Comparison of ENCODE assay signal across 8 cellular contexts in genomic region chr17:61583242-61583641, GRCh38. TPM values are rescaled to one million over a fixed set of nuclear protein-coding genes. Genes with fewer than 3 reads are reported as not detected.
DNase-seq lines count a peak whose midpoint lies in the region; ATAC-seq and TF ChIP-seq lines count a peak whose summit lies in the region.

No MANE protein-coding gene starts in this region.

- H3K27me3 ChIP-seq in PC-9 (ENCODE audit: insufficient read depth, low read depth): no peaks in the 10 kb centered on the region

- H3K79me2 ChIP-seq in PC-9 (ENCODE audit: low read depth): no peaks in the 10 kb centered on the region

- H3K27ac Mint-ChIP-seq in activated naive CD4-positive, alpha-beta T cell treated with anti-CD3 and anti-CD28 coated beads, Interleukin-2, amount 10 ng/mL, durations not matched to agents 7 days and 5 days: no peak overlapping the region
- no peak overlapping the region for H3K27ac Mint-ChIP-seq in activated naive CD4-positive, alpha-beta T cell treated with anti-CD3 and anti-CD28 coated beads for 36 hours

- no peak overlapping the region for H3K4me3 ChIP-seq in HFF-Myc (replicated peaks; ENCODE audit: low read depth, low read length)
- no peak overlapping the region for H3K4me3 ChIP-seq in PC-9

- H4K20me1 ChIP-seq in PC-9 (ENCODE audit: insufficient read depth): no peaks in the 10 kb centered on the region

- no peak overlapping the region for H3K27ac ChIP-seq in PC-9

- TF ChIP-seq CTCF in HFF-Myc (IDR thresholded peaks at IDR 0.05; ENCODE audit: low read depth, low read length, missing control alignments) (peak; percentile 25), PC-9 (conservative IDR thresholded peaks at IDR 0.05) (peak; percentile 64)

- no peak for ATAC-seq in activated CD4-positive, CD25-positive, alpha-beta regulatory T cell treated with anti-CD3 and anti-CD28 coated beads, Interleukin-2, amount 50 U/mL, for 24 hours
- ATAC-seq in Right ventricle myocardium inferior: no peak

- no peaks in the 10 kb centered on the region for H3K36me3 ChIP-seq in PC-9 (ENCODE audit: low read depth)

- H3K4me3 Mint-ChIP-seq in activated naive CD4-positive, alpha-beta T cell treated with anti-CD3 and anti-CD28 coated beads, Interleukin-2, amount 10 ng/mL, durations not matched to agents 7 days and 5 days: no peak overlapping the region
- H3K4me3 Mint-ChIP-seq in activated naive CD4-positive, alpha-beta T cell treated with anti-CD3 and anti-CD28 coated beads for 36 hours: no peak overlapping the region

- H3K27me3 Mint-ChIP-seq in activated naive CD4-positive, alpha-beta T cell treated with anti-CD3 and anti-CD28 coated beads, Interleukin-2, amount 10 ng/mL, durations not matched to agents 7 days and 5 days: no peaks in the 10 kb centered on the region
- peaks cover 10% of the 10 kb centered on the region for H3K27me3 Mint-ChIP-seq in activated naive CD4-positive, alpha-beta T cell treated with anti-CD3 and anti-CD28 coated beads for 36 hours (ENCODE audit: low read depth)

- H3K36me3 Mint-ChIP-seq in activated naive CD4-positive, alpha-beta T cell treated with anti-CD3 and anti-CD28 coated beads, Interleukin-2, amount 10 ng/mL, durations not matched to agents 7 days and 5 days: no peaks in the 10 kb centered on the region
- no peaks in the 10 kb centered on the region for H3K36me3 Mint-ChIP-seq in activated naive CD4-positive, alpha-beta T cell treated with anti-CD3 and anti-CD28 coated beads for 36 hours (ENCODE audit: low read depth)

- no peaks in the 10 kb centered on the region for H3K9me3 ChIP-seq in PC-9 (ENCODE audit: insufficient read depth, low read depth)

- no peaks in the 10 kb centered on the region for H3K4me1 Mint-ChIP-seq in activated naive CD4-positive, alpha-beta T cell treated with anti-CD3 and anti-CD28 coated beads, Interleukin-2, amount 10 ng/mL, durations not matched to agents 7 days and 5 days
- H3K4me1 Mint-ChIP-seq in activated naive CD4-positive, alpha-beta T cell treated with anti-CD3 and anti-CD28 coated beads for 36 hours (ENCODE audit: low read depth): no peaks in the 10 kb centered on the region

- H3F3A ChIP-seq in PC-9 (ENCODE audit: insufficient read depth, low read depth): no peaks in the 10 kb centered on the region

- H3K9me3 Mint-ChIP-seq in activated naive CD4-positive, alpha-beta T cell treated with anti-CD3 and anti-CD28 coated beads, Interleukin-2, amount 10 ng/mL, durations not matched to agents 7 days and 5 days: no peaks in the 10 kb centered on the region
- H3K9me3 Mint-ChIP-seq in activated naive CD4-positive, alpha-beta T cell treated with anti-CD3 and anti-CD28 coated beads for 36 hours: no peaks in the 10 kb centered on the region

- DNase-seq in CD1c-positive myeloid dendritic cell (ENCODE audit: extremely low spot score) (peak; percentile 11), HFF-Myc (ENCODE audit: extremely low read depth, low read depth) (peak; percentile 76), PC-9 (peak in 1 of 2 experiments; percentile 59), germinal center (ENCODE audit: low spot score) (peak; percentile 40), Right ventricle myocardium inferior (ENCODE audit: missing footprints) (no peak)
- DNase-seq in activated naive CD4-positive, alpha-beta T cell treated with anti-CD3 and anti-CD28 coated beads, Interleukin-2, amount 10 ng/mL, durations not matched to agents 7 days and 5 days: no peak
- no peak for DNase-seq in activated naive CD4-positive, alpha-beta T cell treated with anti-CD3 and anti-CD28 coated beads for 36 hours

- no TSS peak for BruUV-seq in PC-9 (replicated peaks; lab: Mats Ljungman, UMichigan)

- no peaks in the 10 kb centered on the region for H3K9me2 ChIP-seq in PC-9 (ENCODE audit: insufficient read depth)

- H2AFZ ChIP-seq in PC-9: no peak overlapping the region

- POLR2A ChIA-PET in PC-9 (lab: Charles Lee; ENCODE audit: unreplicated experiment): interaction anchor here (0.7 kb wide), 1 partner anchor 35 kb away, joined by 4 read pairs; no protein-coding TSS in a partner anchor

- intact Hi-C loops in PC-9 (cut with micrococcal nuclease; ENCODE audit: unreplicated experiment): no loop called here
- intact Hi-C loops in Right ventricle myocardium inferior (cut with DNase I): no loop called here
- intact Hi-C loops in activated naive CD4-positive, alpha-beta T cell treated with anti-CD3 and anti-CD28 coated beads for 36 hours (cut with micrococcal nuclease): loop anchor here (2.0 kb wide), 1 partner anchor 166 kb away; no protein-coding TSS in a partner anchor

- no peaks in the 10 kb centered on the region for H3K4me1 ChIP-seq in PC-9 (replicated peaks; ENCODE audit: insufficient read depth)

- CTCF ChIA-PET in PC-9 (lab: Charles Lee): interaction anchor here (0.6 to 1.0 kb wide), 3 partner anchors 53 to 526 kb away, joined by 3 to 7 read pairs (median 3); no protein-coding TSS in a partner anchor
- CTCF ChIA-PET in activated naive CD4-positive, alpha-beta T cell treated with anti-CD3 and anti-CD28 coated beads, Interleukin-2, amount 10 ng/mL, durations not matched to agents 7 days and 5 days (lab: Charles Lee): interaction anchor here (0.8 to 1.1 kb wide), 3 partner anchors 170 to 611 kb away, joined by 3 to 4 read pairs (median 3); no protein-coding TSS in a partner anchor
- CTCF ChIA-PET in activated naive CD4-positive, alpha-beta T cell treated with anti-CD3 and anti-CD28 coated beads for 36 hours (lab: Charles Lee): interaction anchor here (0.6 to 1.0 kb wide), 4 partner anchors 9 to 704 kb away, joined by 3 to 6 read pairs (median 4); no protein-coding TSS in a partner anchor

- H3K4me2 ChIP-seq in PC-9: no peak overlapping the region

RNA-seq across cellular contexts. Expression of gene NACA2, which starts 7.8 kb away (rescaled TPM):
- total RNA-seq in PC-9 (2021): not detected in 2 replicates
- total RNA-seq in Right ventricle myocardium inferior: not detected
- not detected for total RNA-seq in activated naive CD4-positive, alpha-beta T cell treated with anti-CD3 and anti-CD28 coated beads for 36 hours

Comparison
In these comparisons a context has a peak if more than half of its experiments do, and no peak if none do; other contexts are left out.
1. DNase-seq: peak in CD1c-positive myeloid dendritic cell (single experiment), HFF-Myc (single experiment) and germinal center (single experiment); none in Right ventricle myocardium inferior (single experiment), activated naive CD4-positive, alpha-beta T cell treated with anti-CD3 and anti-CD28 coated beads, Interleukin-2, amount 10 ng/mL, durations not matched to agents 7 days and 5 days (single experiment) and activated naive CD4-positive, alpha-beta T cell treated with anti-CD3 and anti-CD28 coated beads for 36 hours (single experiment).